ENCODE assay signal across 8 cellular contexts in genomic region chr3:190514163-190515153, GRCh38. TPM values are rescaled to one million over a fixed set of nuclear protein-coding genes. Genes with fewer than 3 reads are reported as not detected.
A peak's percentile ranks its signal among the peaks of the same experiment; 100 is the strongest.
DNase-seq lines count a peak whose midpoint lies in the region; ATAC-seq and TF ChIP-seq lines count a peak whose summit lies in the region.

No MANE protein-coding gene starts in this region.

- H3K9ac ChIP-seq in NT2/D1 (ENCODE audit: insufficient read length, low read depth) (peak overlapping the region; percentile 69), fibroblast of lung (ENCODE audit: insufficient read depth, low read length) (peak overlapping the region; percentile 61)

- H3K79me2 ChIP-seq in fibroblast of lung (ENCODE audit: control insufficient read depth, insufficient read depth, low read length): peaks cover 3% of the 10 kb centered on the region

- H2AFZ ChIP-seq in fibroblast of lung (ENCODE audit: low read length): peak overlapping the region; percentile 69

- WGBS in thyroid gland, 2 donors: 0 to 1% methylated on average over 37 to 39 of the region's 44 CpGs

- DNase-seq in BE2C (peak; percentile 7), NT2/D1 (ENCODE audit: low read depth, low spot score) (no peak), activated T-helper 1 cell treated with Interleukin-2 at 50 U/mL for 16 hours (ENCODE audit: low read depth) (peak; percentile 5), fibroblast of lung (ENCODE audit: low read depth in 2 of 2) (peak; percentile 60 to 62), myocyte (ENCODE audit: low read depth) (peak; percentile 53), thyroid gland (peak; percentile 34 to 41), SHP77 (lab: John Stamatoyannopoulos, UW) (no peak)

- H3K4me2 ChIP-seq in fibroblast of lung (ENCODE audit: extremely low read depth, insufficient read depth, low read length): peak overlapping the region; percentile 76

- H3K4me1 ChIP-seq in BE2C (no peaks in the 10 kb centered on the region), NT2/D1 (ENCODE audit: insufficient read depth, insufficient read length) (no peaks in the 10 kb centered on the region), fibroblast of lung (ENCODE audit: control insufficient read depth, extremely low read depth, insufficient read depth, low read length) (peaks cover 6% of the 10 kb centered on the region), thyroid gland (no peaks in the 10 kb centered on the region)

- H3K27ac ChIP-seq in fibroblast of lung (ENCODE audit: insufficient read depth, low read length) (peak overlapping the region; percentile 73), thyroid gland (peak overlapping the region in 2 of 3 donors; percentile 31 to 63)

- intact Hi-C loops in thyroid gland (cut with DNase I): no loop called here

- H3K27me3 ChIP-seq in BE2C: peaks cover 12% of the 10 kb centered on the region
- H3K27me3 ChIP-seq in NT2/D1 (ENCODE audit: insufficient read depth, insufficient read length): peaks cover 71% of the 10 kb centered on the region
- H3K27me3 ChIP-seq in fibroblast of lung (ENCODE audit: control insufficient read depth, insufficient read depth, low read length): no peaks in the 10 kb centered on the region
- H3K27me3 ChIP-seq in thyroid gland: no peaks in the 10 kb centered on the region

- ATAC-seq in GM19467 (IDR thresholded peaks at IDR 0.05; ENCODE audit: unreplicated experiment): peak; percentile 22

- H3K36me3 ChIP-seq in BE2C: no peaks in the 10 kb centered on the region
- no peaks in the 10 kb centered on the region for H3K36me3 ChIP-seq in NT2/D1 (ENCODE audit: insufficient read depth, insufficient read length, low read length)
- H3K36me3 ChIP-seq in fibroblast of lung (ENCODE audit: control insufficient read depth, insufficient read depth, low read length): no peaks in the 10 kb centered on the region
- no peaks in the 10 kb centered on the region for H3K36me3 ChIP-seq in thyroid gland

- H4K20me1 ChIP-seq in fibroblast of lung (ENCODE audit: control insufficient read depth, extremely low read depth, insufficient read depth, low read length): no peaks in the 10 kb centered on the region

- H3K9me3 ChIP-seq in BE2C (no peaks in the 10 kb centered on the region), NT2/D1 (ENCODE audit: insufficient read depth, low read length) (no peaks in the 10 kb centered on the region), fibroblast of lung (ENCODE audit: control insufficient read depth, insufficient read depth, low read depth, low read length) (no peaks in the 10 kb centered on the region), thyroid gland (no peaks in the 10 kb centered on the region)

- H3K4me3 ChIP-seq in BE2C (ENCODE audit: low read depth, low read length) (peak overlapping the region; percentile 72), NT2/D1 (ENCODE audit: insufficient read length, low read depth) (peak overlapping the region; percentile 71), fibroblast of lung (replicated peaks in 1 of 4; ENCODE audit: control extremely low read depth in 1 of 4, insufficient read depth in 1 of 4, low read depth in 3 of 4, low read length in 4 of 4) (peak overlapping the region; percentile 57 to 98 (median 64)), thyroid gland (replicated peaks in 1 of 3) (peak overlapping the region; percentile 59 to 96 (median 76))

- TF ChIP-seq POLR2A in thyroid gland (IDR thresholded peaks at IDR 0.05): no peak

- no peak for TF ChIP-seq CTCF in BE2C (IDR thresholded peaks at IDR 0.05; ENCODE audit: low read depth, low read length)
- no peak for TF ChIP-seq CTCF in fibroblast of lung (conservative IDR thresholded peaks at IDR 0.05 in 1 of 2, IDR thresholded peaks at IDR 0.05 in 1 of 2; ENCODE audit: low read depth in 1 of 2, low read length in 2 of 2)
- no peak for TF ChIP-seq CTCF in thyroid gland (IDR thresholded peaks at IDR 0.05)

RNA-seq across cellular contexts. Expression of gene IL1RAP, which starts 0.6 kb away (rescaled TPM):
- 0.25 TPM for polyA plus RNA-seq in BE2C (2012; ENCODE audit: insufficient read depth, insufficient read length, low read depth)
- total RNA-seq in fibroblast of lung (10.2 and 10.8 TPM in 2 replicates), myocyte (6.0 and 8.4 TPM in 2 replicates), thyroid gland (10 to 100 TPM in 2 of 4 donors, 1 to 10 TPM in 2; 4.9 to 16.9 (median 10.8) TPM)
- 11.4 and 12.6 TPM in 2 replicates for polyA plus RNA-seq in fibroblast of lung
- 4.9 and 5.4 TPM in 2 replicates for polyA plus RNA-seq in fibroblast of lung (2012)
- 2.2 and 10.6 TPM in 2 replicates for polyA minus RNA-seq in fibroblast of lung (ENCODE audit: low replicate concordance)
- 21.9 TPM for polyA plus RNA-seq in myocyte (2012)

Comparison
In these comparisons a context has a peak if more than half of its experiments do, and no peak if none do; other contexts are left out.
1. DNase-seq: peak in BE2C (single experiment), activated T-helper 1 cell treated with Interleukin-2 at 50 U/mL for 16 hours (single experiment), fibroblast of lung (2 of 2), myocyte (single experiment) and thyroid gland (2 of 2); none in NT2/D1 (single experiment) and SHP77 (0 of 2).
2. Peak in every context shown above with its lines, with median percentiles within 50 percentile points of each other: H3K4me3 ChIP-seq.